15 cellular contexts compared by ENCODE assay signal in the genomic region with DNA sequence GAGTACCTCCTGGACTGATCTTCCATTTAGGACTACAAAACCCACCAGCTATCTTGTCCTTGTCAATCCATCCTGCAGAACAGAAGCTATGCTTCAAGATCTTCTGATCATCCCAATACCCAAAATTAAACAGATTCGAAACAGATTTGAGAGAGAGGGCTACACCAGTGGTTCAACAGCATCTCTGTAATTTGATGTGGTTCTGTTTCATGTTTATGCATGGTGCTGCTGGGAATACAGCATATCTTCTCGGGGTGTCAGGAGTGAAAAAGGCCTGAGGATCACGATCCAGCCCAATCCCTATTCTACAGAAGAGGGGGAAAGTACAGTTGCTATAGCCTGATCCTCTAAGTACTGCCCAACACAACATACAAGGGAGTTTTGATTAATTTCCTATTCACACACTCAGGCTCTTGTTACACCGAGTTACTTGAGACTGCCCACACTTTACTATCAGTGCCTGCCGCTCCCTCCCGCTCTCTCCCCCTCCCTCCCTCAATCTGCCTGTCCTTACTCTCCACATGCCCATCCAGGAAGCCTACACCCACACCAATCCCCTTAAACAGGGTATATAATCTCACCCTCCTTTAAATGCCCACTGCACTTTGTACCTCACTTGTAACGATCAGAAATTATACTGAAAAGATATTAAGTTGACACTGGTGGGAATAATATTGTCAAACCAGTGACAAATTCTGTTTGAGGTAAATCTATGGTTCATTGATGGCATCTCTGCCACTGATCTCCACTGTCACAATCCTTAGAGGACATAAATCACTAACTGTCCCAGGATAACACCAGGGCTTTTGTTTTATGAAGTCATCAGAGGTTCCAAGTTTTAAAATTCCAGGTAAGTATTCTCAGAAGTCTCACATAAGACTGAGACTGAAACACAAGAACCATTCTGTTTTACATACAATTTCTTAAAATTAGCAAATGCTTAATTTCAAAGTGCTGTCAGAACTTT.
A peak's percentile ranks its signal among the peaks of the same experiment; 100 is the strongest.
DNase-seq lines count a peak whose midpoint lies in the region; ATAC-seq and TF ChIP-seq lines count a peak whose summit lies in the region.
"Had no signal": no experiment of that assay in that cellular context is flagged by ENCODE, and none has a peak within 500 bp of the region (broad histone marks: within the 10 kb centered on the region; RNA-seq: fewer than 3 reads in every experiment).

No MANE protein-coding gene starts in this region.

- no peaks in the 10 kb centered on the region for H3K36me3 ChIP-seq in CD4-positive, alpha-beta memory T cell (ENCODE audit: insufficient read depth, low read length)
- H3K36me3 ChIP-seq in esophagus (ENCODE audit: control insufficient read depth in 2 of 2, insufficient read depth in 2 of 2, low read length in 1 of 2) (no peaks in the 10 kb centered on the region), stomach (peaks cover 0 to 14% (median 4%) of the 10 kb centered on the region in 4 donors)

- H3K27me3 Mint-ChIP-seq in CD4-positive, alpha-beta memory T cell: no peaks in the 10 kb centered on the region
- H3K27me3 Mint-ChIP-seq in IgD-negative memory B cell: no peaks in the 10 kb centered on the region

- H3K27ac Mint-ChIP-seq in CD4-positive, alpha-beta memory T cell: peak overlapping the region in 5 of 7 donors; percentile 9 to 72 (median 62)
- H3K27ac Mint-ChIP-seq in IgD-negative memory B cell: peak overlapping the region in 2 of 3 donors; percentile 6 to 26

- ATAC-seq in omental fat pad (ENCODE audit: low FRiP score): peak; percentile 38

- H3K36me3 Mint-ChIP-seq in CD4-positive, alpha-beta memory T cell: peaks cover 15 to 47% of the 10 kb centered on the region in 2 donors
- peaks cover 3% of the 10 kb centered on the region for H3K36me3 Mint-ChIP-seq in IgD-negative memory B cell

- peak overlapping the region in 1 of 8 donors; percentile 0 for H3K4me3 Mint-ChIP-seq in CD4-positive, alpha-beta memory T cell
- H3K4me3 Mint-ChIP-seq in IgD-negative memory B cell: peak overlapping the region in 1 of 4 donors; percentile 46

- CTCF ChIA-PET in CD4-positive, alpha-beta memory T cell (lab: Charles Lee; ENCODE audit: partially characterized antibody): interaction anchor here (1.7 kb wide), 1 partner anchor 709 kb away, joined by 7 read pairs; no protein-coding TSS in a partner anchor

- POLR2A ChIA-PET in CD4-positive, alpha-beta memory T cell (lab: Charles Lee; ENCODE audit: partially characterized antibody): no interaction called here

- no peak overlapping the region for H3K27ac ChIP-seq in CD4-positive, alpha-beta memory T cell (ENCODE audit: low read depth, low read length)
- H3K27ac ChIP-seq in esophagus (ENCODE audit: low read depth in 2 of 2, low read length in 1 of 2) (peak overlapping the region; percentile 22 to 69), stomach (no peak overlapping the region)
- H3K27ac ChIP-seq: BLaER1 treated with 17β-estradiol and CSF1 and Interleukin-3, amounts not matched to agents 10 nM and 100 nM; tibial nerve had no signal

- H3K27me3 ChIP-seq in CD4-positive, alpha-beta memory T cell (ENCODE audit: insufficient read depth, low read length): no peaks in the 10 kb centered on the region
- H3K27me3 ChIP-seq in esophagus (ENCODE audit: control insufficient read depth in 1 of 2, insufficient read depth in 2 of 2, low read length in 2 of 2) (no peaks in the 10 kb centered on the region), stomach (no peaks in the 10 kb centered on the region)
- H3K27me3 ChIP-seq: BLaER1 treated with 17β-estradiol and CSF1 and Interleukin-3, amounts not matched to agents 10 nM and 100 nM; tibial nerve had no signal

- no peak for TF ChIP-seq POLR2A in stomach (IDR thresholded peaks at IDR 0.05)

- TF ChIP-seq CTCF in omental fat pad (IDR thresholded peaks at IDR 0.05) (no peak), stomach (IDR thresholded peaks at IDR 0.05) (no peak)

- DNase-seq in CD4-positive, alpha-beta memory T cell: no peak
- DNase-seq in omental fat pad (ENCODE audit: low spot score) (no peak), H4 (ENCODE audit: low spot score) (no peak), activated gamma-delta T cell treated with Interleukin-2 at 50 U/mL for 16 hours (no peak), stomach (no peak), NCI-H510A treated with DMSO at 0.1 percent for 48 hours (lab: John Stamatoyannopoulos, UW) (no peak)
- DNase-seq: dermis blood vessel endothelial cell; NCI-H1694; posterior cingulate gyrus; stimulated activated CD4-positive, alpha-beta T cell treated with anti-CD3 and anti-CD28 coated beads, Interleukin-12 subunit alpha, Interleukin-12 subunit beta, amount 100 ng/mL, for 4 hours; SW 1271 had no signal

- H3K9me3 ChIP-seq in CD4-positive, alpha-beta memory T cell (ENCODE audit: control insufficient read depth in 1 of 2, low read length in 2 of 2): no peaks in the 10 kb centered on the region
- H3K9me3 ChIP-seq in esophagus (ENCODE audit: control insufficient read depth in 2 of 2, insufficient read depth in 1 of 2, low read depth in 1 of 2, low read length in 1 of 2): no peaks in the 10 kb centered on the region
- H3K9me3 ChIP-seq in stomach: no peaks in the 10 kb centered on the region
- H3K9me3 ChIP-seq: BLaER1 treated with 17β-estradiol and CSF1 and Interleukin-3, amounts not matched to agents 10 nM and 100 nM; tibial nerve had no signal

- H3K4me3 ChIP-seq in CD4-positive, alpha-beta memory T cell (ENCODE audit: low read length in 2 of 2): no peak overlapping the region
- H3K4me3 ChIP-seq in esophagus (ENCODE audit: low read depth in 1 of 2, low read length in 2 of 2): no peak overlapping the region
- no peak overlapping the region for H3K4me3 ChIP-seq in stomach
- H3K4me3 ChIP-seq: BLaER1 treated with 17β-estradiol and CSF1 and Interleukin-3, amounts not matched to agents 10 nM and 100 nM; tibial nerve had no signal

- no peaks in the 10 kb centered on the region for H3K9me3 Mint-ChIP-seq in CD4-positive, alpha-beta memory T cell
- no peaks in the 10 kb centered on the region for H3K9me3 Mint-ChIP-seq in IgD-negative memory B cell

- WGBS in esophagus, 2 donors: 70 to 80% methylated on average over 7 of the region's 7 CpGs
- 50 to 67% (median 61%) methylated on average over 7 of the region's 7 CpGs for WGBS in stomach, 5 donors

- intact Hi-C loops in CD4-positive, alpha-beta memory T cell (cut with micrococcal nuclease): no loop called here
- intact Hi-C loops in stomach (cut with DNase I; ENCODE audit: low total_unique reads): no loop called here

- TF ChIP-seq EP300 in stomach (IDR thresholded peaks at IDR 0.05): no peak

- peaks cover 39% of the 10 kb centered on the region for H3K4me1 ChIP-seq in CD4-positive, alpha-beta memory T cell (ENCODE audit: insufficient read depth, low read length)
- H3K4me1 ChIP-seq in esophagus (ENCODE audit: control insufficient read depth in 2 of 2, insufficient read depth in 2 of 2, low read length in 1 of 2) (peaks cover 0 to 5% of the 10 kb centered on the region in 2 donors), stomach (peaks cover 33 to 86% (median 68%) of the 10 kb centered on the region in 4 donors)

- H3K4me1 Mint-ChIP-seq in CD4-positive, alpha-beta memory T cell: peaks cover 42 to 87% (median 67%) of the 10 kb centered on the region in 4 donors
- H3K4me1 Mint-ChIP-seq in IgD-negative memory B cell: peaks cover 39 to 63% (median 55%) of the 10 kb centered on the region in 3 donors

Comparison
In these comparisons a context has a peak if more than half of its experiments do, and no peak if none do; other contexts are left out.
1. H3K27ac ChIP-seq: peak in esophagus (2 of 2); none in CD4-positive, alpha-beta memory T cell (single experiment) and stomach (0 of 5).